21 cellular contexts compared by ENCODE assay signal in the genomic region with DNA sequence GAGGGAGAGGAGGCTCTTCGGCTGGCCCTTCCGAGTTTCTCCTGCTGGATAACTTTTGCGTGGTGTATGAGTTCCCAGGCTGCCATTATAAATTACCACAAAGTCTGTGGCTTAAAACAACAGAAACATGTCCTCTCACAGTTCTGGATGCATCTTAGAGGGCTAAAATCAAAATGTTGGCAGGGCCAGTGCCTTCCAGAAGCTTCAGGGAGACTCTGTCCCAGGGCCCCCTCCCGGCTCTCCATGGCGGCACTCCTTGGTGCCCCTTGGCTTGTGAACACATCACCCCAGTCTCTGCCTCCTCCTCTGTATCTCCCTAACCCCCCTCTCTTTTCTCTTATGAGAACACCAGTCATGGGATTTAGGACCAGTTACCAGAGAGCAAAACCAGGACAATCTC. TPM values are rescaled to one million over a fixed set of nuclear protein-coding genes. Genes with fewer than 3 reads are reported as not detected.
DNase-seq lines count a peak whose midpoint lies in the region; ATAC-seq and TF ChIP-seq lines count a peak whose summit lies in the region.
"Had no signal": no experiment of that assay in that cellular context is flagged by ENCODE, and none has a peak within 500 bp of the region (broad histone marks: within the 10 kb centered on the region; RNA-seq: fewer than 3 reads in every experiment).

No MANE protein-coding gene starts in this region.

- TF ChIP-seq CTCF in esophagus muscularis mucosa (IDR thresholded peaks at IDR 0.05), result no peak

- 83% methylated on average over 5 of the region's 5 CpGs for WGBS in esophagus muscularis mucosa

- no peaks in the 10 kb centered on the region for H3K9me3 ChIP-seq in esophagus muscularis mucosa
- H3K9me3 ChIP-seq: BE2C, HAP-1 had no signal

- CTCF ChIA-PET in activated CD4-positive, alpha-beta T cell treated with anti-CD3 and anti-CD28 coated beads, Interleukin-2, amount 10 ng/mL, durations not matched to agents 7 days and 5 days (lab: Charles Lee), result no interaction called here

- no peak overlapping the region for H3K4me3 ChIP-seq in esophagus muscularis mucosa
- H3K4me3 ChIP-seq: BLaER1 treated with 17β-estradiol and CSF1 and Interleukin-3, amounts not matched to agents 10 nM and 100 nM; GM12878; HAP-1 had no signal

- no peak overlapping the region for H3K4me3 Mint-ChIP-seq in activated CD4-positive, alpha-beta T cell treated with anti-CD3 and anti-CD28 coated beads, Interleukin-2, amount 10 ng/mL, durations not matched to agents 7 days and 5 days
- H3K4me3 Mint-ChIP-seq: CD14-positive monocyte; CD4-positive, alpha-beta T cell; CD8-positive, alpha-beta memory T cell; HFFc6 had no signal

- no peaks in the 10 kb centered on the region for H3K36me3 Mint-ChIP-seq in activated CD4-positive, alpha-beta T cell treated with anti-CD3 and anti-CD28 coated beads, Interleukin-2, amount 10 ng/mL, durations not matched to agents 7 days and 5 days (ENCODE audit: low read depth)
- H3K36me3 Mint-ChIP-seq: CD14-positive monocyte had no signal

- POLR2A ChIA-PET in activated CD4-positive, alpha-beta T cell treated with anti-CD3 and anti-CD28 coated beads, Interleukin-2, amount 10 ng/mL, durations not matched to agents 7 days and 5 days (lab: Charles Lee), result no interaction called here

- H3K4me1 Mint-ChIP-seq in activated CD4-positive, alpha-beta T cell treated with anti-CD3 and anti-CD28 coated beads, Interleukin-2, amount 10 ng/mL, durations not matched to agents 7 days and 5 days, result no peaks in the 10 kb centered on the region
- H3K4me1 Mint-ChIP-seq: CD14-positive monocyte; CD8-positive, alpha-beta memory T cell had no signal

- peaks cover 0 to 17% (median 14%) of the 10 kb centered on the region in 4 donors for H3K4me1 ChIP-seq in esophagus muscularis mucosa
- H3K4me1 ChIP-seq: BE2C had no signal

- H3K27me3 Mint-ChIP-seq in activated CD4-positive, alpha-beta T cell treated with anti-CD3 and anti-CD28 coated beads, Interleukin-2, amount 10 ng/mL, durations not matched to agents 7 days and 5 days, result peaks cover 6% of the 10 kb centered on the region

- DNase-seq in activated CD4-positive, alpha-beta T cell treated with anti-CD3 and anti-CD28 coated beads, Interleukin-2, amount 10 ng/mL, durations not matched to agents 7 days and 5 days, result peak; percentile 2
- no peak for DNase-seq in activated CD4-positive, alpha-beta T cell treated with anti-CD3 and anti-CD28 coated beads for 1 hour
- DNase-seq in esophagus muscularis mucosa (ENCODE audit: extremely low spot score), result peak; percentile 82
- peak; percentile 32 for DNase-seq in posterior vena cava (ENCODE audit: low spot score)
- DNase-seq in AG08396 (ENCODE audit: low spot score), result no peak
- DNase-seq: AML-193; BE2C; CD4-positive, alpha-beta T cell; CD8-positive, alpha-beta memory T cell; DMS 273 treated with DMSO at 0.1 percent for 48 hours; DMS79; EL; GDM1; GOT3; HFFc6 had no signal

- H3K9me3 Mint-ChIP-seq in activated CD4-positive, alpha-beta T cell treated with anti-CD3 and anti-CD28 coated beads, Interleukin-2, amount 10 ng/mL, durations not matched to agents 7 days and 5 days, result peaks cover 8% of the 10 kb centered on the region
- H3K9me3 Mint-ChIP-seq: HFFc6 had no signal

- H3K36me3 ChIP-seq in esophagus muscularis mucosa, result no peaks in the 10 kb centered on the region
- H3K36me3 ChIP-seq: BE2C; BLaER1 treated with 17β-estradiol and CSF1 and Interleukin-3, amounts not matched to agents 10 nM and 100 nM; HAP-1 had no signal

- H3K27ac Mint-ChIP-seq in activated CD4-positive, alpha-beta T cell treated with anti-CD3 and anti-CD28 coated beads, Interleukin-2, amount 10 ng/mL, durations not matched to agents 7 days and 5 days, result no peak overlapping the region
- H3K27ac Mint-ChIP-seq: CD4-positive, alpha-beta T cell; CD8-positive, alpha-beta memory T cell; HFFc6 had no signal

- H3K27ac ChIP-seq in esophagus muscularis mucosa (replicated peaks in 1 of 4), result no peak overlapping the region
- H3K27ac ChIP-seq: 22Rv1; BLaER1 treated with 17β-estradiol and CSF1 and Interleukin-3, amounts not matched to agents 10 nM and 100 nM had no signal

- no peak for TF ChIP-seq POLR2A in esophagus muscularis mucosa (IDR thresholded peaks at IDR 0.05; ENCODE audit: low read depth)

- intact Hi-C loops in esophagus muscularis mucosa (cut with DNase I) (no loop called here), posterior vena cava (cut with DNase I) (no loop called here)

- H3K27me3 ChIP-seq in esophagus muscularis mucosa, result peaks cover 0 to 16% (median 0%) of the 10 kb centered on the region in 4 donors
- H3K27me3 ChIP-seq: BE2C; BLaER1 treated with 17β-estradiol and CSF1 and Interleukin-3, amounts not matched to agents 10 nM and 100 nM had no signal

- no peak for TF ChIP-seq EP300 in esophagus muscularis mucosa (IDR thresholded peaks at IDR 0.05)

- no peak for ATAC-seq in GM21737 (IDR thresholded peaks at IDR 0.05; ENCODE audit: unreplicated experiment)
- ATAC-seq: GM12878 had no signal

RNA-seq across cellular contexts. Expression of gene PPP2R2C, which starts 23.3 kb away (rescaled TPM):
- not detected for total RNA-seq in activated CD4-positive, alpha-beta T cell treated with anti-CD3 and anti-CD28 coated beads, Interleukin-2, amount 10 ng/mL, durations not matched to agents 7 days and 5 days
- 1 to 10 TPM in 3 of 4 donors, under 1 TPM in 1; 0.50 to 2.7 (median 1.4) TPM for total RNA-seq in esophagus muscularis mucosa
- total RNA-seq in posterior vena cava, result 10 to 100 TPM in 1 of 2 donors, 1 to 10 TPM in 1; 3.9 to 18.3 TPM
- total RNA-seq: CD4-positive, alpha-beta T cell; CD8-positive, alpha-beta memory T cell had no signal

Comparison
In these comparisons a context has a peak if more than half of its experiments do, and no peak if none do; other contexts are left out.
1. DNase-seq: peak in activated CD4-positive, alpha-beta T cell treated with anti-CD3 and anti-CD28 coated beads, Interleukin-2, amount 10 ng/mL, durations not matched to agents 7 days and 5 days (single experiment), esophagus muscularis mucosa (single experiment) and posterior vena cava (single experiment); none in activated CD4-positive, alpha-beta T cell treated with anti-CD3 and anti-CD28 coated beads for 1 hour (single experiment) and AG08396 (single experiment).